In the genomic region with DNA sequence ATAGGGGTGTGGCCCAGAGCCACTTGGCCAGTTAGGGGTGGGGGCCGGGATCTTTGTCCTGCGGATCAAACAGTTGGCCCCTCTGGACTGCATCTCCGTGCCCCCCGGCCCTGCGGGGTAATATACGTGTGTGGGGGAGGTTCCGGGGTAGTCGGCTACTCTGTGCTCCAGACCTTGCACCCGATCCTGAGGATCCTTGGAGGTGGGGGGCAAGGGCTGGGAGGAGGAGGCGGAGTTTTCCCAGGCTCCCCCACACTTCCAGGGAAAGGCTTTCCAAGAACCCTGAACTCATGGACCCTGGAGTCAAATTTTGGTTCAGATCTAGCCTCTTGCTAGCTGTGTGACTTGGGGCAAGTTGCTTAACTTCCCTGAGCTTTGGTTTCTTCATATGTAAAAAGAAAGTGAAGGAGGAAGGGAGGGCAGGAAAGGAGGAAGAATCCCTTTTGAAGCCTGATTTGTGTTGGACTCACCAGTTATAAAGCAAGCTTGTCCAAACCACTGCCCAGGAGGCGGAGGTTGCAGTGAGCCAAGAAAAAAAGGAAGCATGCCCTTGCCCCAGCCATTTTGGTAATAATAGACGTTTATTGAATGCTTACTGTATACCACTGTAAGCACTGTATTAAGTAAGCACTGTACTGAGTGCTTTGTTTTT, we compare ENCODE assay signal across 1 cellular context.
TF ChIP-seq lines count a peak whose summit lies in the region.

No MANE protein-coding gene starts in this region.

TF ChIP-seq in GM23338, 12 proteins besides CTCF, POLR2A, EP300 and RAD21 (continued from another document):
- TF ChIP-seq, protein P1, sequence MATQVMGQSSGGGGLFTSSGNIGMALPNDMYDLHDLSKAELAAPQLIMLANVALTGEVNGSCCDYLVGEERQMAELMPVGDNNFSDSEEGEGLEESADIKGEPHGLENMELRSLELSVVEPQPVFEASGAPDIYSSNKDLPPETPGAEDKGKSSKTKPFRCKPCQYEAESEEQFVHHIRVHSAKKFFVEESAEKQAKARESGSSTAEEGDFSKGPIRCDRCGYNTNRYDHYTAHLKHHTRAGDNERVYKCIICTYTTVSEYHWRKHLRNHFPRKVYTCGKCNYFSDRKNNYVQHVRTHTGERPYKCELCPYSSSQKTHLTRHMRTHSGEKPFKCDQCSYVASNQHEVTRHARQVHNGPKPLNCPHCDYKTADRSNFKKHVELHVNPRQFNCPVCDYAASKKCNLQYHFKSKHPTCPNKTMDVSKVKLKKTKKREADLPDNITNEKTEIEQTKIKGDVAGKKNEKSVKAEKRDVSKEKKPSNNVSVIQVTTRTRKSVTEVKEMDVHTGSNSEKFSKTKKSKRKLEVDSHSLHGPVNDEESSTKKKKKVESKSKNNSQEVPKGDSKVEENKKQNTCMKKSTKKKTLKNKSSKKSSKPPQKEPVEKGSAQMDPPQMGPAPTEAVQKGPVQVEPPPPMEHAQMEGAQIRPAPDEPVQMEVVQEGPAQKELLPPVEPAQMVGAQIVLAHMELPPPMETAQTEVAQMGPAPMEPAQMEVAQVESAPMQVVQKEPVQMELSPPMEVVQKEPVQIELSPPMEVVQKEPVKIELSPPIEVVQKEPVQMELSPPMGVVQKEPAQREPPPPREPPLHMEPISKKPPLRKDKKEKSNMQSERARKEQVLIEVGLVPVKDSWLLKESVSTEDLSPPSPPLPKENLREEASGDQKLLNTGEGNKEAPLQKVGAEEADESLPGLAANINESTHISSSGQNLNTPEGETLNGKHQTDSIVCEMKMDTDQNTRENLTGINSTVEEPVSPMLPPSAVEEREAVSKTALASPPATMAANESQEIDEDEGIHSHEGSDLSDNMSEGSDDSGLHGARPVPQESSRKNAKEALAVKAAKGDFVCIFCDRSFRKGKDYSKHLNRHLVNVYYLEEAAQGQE (IDR thresholded peaks at IDR 0.05; ENCODE audit: unreplicated experiment): no peak
- TF ChIP-seq, protein P2, sequence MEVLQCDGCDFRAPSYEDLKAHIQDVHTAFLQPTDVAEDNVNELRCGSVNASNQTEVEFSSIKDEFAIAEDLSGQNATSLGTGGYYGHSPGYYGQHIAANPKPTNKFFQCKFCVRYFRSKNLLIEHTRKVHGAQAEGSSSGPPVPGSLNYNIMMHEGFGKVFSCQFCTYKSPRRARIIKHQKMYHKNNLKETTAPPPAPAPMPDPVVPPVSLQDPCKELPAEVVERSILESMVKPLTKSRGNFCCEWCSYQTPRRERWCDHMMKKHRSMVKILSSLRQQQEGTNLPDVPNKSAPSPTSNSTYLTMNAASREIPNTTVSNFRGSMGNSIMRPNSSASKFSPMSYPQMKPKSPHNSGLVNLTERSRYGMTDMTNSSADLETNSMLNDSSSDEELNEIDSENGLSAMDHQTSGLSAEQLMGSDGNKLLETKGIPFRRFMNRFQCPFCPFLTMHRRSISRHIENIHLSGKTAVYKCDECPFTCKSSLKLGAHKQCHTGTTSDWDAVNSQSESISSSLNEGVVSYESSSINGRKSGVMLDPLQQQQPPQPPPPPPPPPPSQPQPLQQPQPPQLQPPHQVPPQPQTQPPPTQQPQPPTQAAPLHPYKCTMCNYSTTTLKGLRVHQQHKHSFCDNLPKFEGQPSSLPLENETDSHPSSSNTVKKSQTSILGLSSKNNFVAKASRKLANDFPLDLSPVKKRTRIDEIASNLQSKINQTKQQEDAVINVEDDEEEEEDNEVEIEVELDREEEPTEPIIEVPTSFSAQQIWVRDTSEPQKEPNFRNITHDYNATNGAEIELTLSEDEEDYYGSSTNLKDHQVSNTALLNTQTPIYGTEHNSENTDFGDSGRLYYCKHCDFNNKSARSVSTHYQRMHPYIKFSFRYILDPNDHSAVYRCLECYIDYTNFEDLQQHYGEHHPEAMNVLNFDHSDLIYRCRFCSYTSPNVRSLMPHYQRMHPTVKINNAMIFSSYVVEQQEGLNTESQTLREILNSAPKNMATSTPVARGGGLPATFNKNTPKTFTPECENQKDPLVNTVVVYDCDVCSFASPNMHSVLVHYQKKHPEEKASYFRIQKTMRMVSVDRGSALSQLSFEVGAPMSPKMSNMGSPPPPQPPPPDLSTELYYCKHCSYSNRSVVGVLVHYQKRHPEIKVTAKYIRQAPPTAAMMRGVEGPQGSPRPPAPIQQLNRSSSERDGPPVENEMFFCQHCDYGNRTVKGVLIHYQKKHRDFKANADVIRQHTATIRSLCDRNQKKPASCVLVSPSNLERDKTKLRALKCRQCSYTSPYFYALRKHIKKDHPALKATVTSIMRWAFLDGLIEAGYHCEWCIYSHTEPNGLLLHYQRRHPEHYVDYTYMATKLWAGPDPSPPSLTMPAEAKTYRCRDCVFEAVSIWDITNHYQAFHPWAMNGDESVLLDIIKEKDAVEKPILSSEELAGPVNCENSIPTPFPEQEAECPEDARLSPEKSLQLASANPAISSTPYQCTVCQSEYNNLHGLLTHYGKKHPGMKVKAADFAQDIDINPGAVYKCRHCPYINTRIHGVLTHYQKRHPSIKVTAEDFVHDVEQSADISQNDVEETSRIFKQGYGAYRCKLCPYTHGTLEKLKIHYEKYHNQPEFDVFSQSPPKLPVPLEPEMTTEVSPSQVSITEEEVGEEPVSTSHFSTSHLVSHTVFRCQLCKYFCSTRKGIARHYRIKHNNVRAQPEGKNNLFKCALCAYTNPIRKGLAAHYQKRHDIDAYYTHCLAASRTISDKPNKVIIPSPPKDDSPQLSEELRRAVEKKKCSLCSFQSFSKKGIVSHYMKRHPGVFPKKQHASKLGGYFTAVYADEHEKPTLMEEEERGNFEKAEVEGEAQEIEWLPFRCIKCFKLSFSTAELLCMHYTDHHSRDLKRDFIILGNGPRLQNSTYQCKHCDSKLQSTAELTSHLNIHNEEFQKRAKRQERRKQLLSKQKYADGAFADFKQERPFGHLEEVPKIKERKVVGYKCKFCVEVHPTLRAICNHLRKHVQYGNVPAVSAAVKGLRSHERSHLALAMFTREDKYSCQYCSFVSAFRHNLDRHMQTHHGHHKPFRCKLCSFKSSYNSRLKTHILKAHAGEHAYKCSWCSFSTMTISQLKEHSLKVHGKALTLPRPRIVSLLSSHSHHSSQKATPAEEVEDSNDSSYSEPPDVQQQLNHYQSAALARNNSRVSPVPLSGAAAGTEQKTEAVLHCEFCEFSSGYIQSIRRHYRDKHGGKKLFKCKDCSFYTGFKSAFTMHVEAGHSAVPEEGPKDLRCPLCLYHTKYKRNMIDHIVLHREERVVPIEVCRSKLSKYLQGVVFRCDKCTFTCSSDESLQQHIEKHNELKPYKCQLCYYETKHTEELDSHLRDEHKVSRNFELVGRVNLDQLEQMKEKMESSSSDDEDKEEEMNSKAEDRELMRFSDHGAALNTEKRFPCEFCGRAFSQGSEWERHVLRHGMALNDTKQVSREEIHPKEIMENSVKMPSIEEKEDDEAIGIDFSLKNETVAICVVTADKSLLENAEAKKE (CRISPR knock-in tag; IDR thresholded peaks at IDR 0.05): no peak
- TF ChIP-seq STAT1 (IDR thresholded peaks at IDR 0.05; ENCODE audit: unreplicated experiment) (no peak), EZH2 (IDR thresholded peaks at IDR 0.05; ENCODE audit: low read depth, unreplicated experiment) (no peak), POLR2AphosphoS5 (IDR thresholded peaks at IDR 0.05; ENCODE audit: low read depth) (no peak), ZNF331 (CRISPR knock-in tag; IDR thresholded peaks at IDR 0.05; ENCODE audit: low read depth) (no peak), EZH2phosphoT487 (IDR thresholded peaks at IDR 0.05; ENCODE audit: unreplicated experiment) (no peak)
- TF ChIP-seq, protein P3, sequence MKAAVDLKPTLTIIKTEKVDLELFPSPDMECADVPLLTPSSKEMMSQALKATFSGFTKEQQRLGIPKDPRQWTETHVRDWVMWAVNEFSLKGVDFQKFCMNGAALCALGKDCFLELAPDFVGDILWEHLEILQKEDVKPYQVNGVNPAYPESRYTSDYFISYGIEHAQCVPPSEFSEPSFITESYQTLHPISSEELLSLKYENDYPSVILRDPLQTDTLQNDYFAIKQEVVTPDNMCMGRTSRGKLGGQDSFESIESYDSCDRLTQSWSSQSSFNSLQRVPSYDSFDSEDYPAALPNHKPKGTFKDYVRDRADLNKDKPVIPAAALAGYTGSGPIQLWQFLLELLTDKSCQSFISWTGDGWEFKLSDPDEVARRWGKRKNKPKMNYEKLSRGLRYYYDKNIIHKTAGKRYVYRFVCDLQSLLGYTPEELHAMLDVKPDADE (IDR thresholded peaks at IDR 0.05): no peak
